ENCODE assay signal across 10 cellular contexts in genomic region chr7:28853150-28853549, GRCh38.
DNase-seq lines count a peak whose midpoint lies in the region; TF ChIP-seq lines count a peak whose summit lies in the region.
"Had no signal": no experiment of that assay in that cellular context is flagged by ENCODE, and none has a peak within 500 bp of the region (broad histone marks: within the 10 kb centered on the region; RNA-seq: fewer than 3 reads in every experiment).

No MANE protein-coding gene starts in this region.

- no peak overlapping the region for H3K4me3 ChIP-seq in NB4 (ENCODE audit: low read depth, low read length)
- peak overlapping the region in 43 of 59 donors; percentile 41 to 91 (median 73) for H3K4me3 ChIP-seq in dorsolateral prefrontal cortex
- peak overlapping the region in 1 of 2 donors; percentile 66 for H3K4me3 ChIP-seq in tibial artery

- no peaks in the 10 kb centered on the region for H3K9me3 ChIP-seq in tibial artery

- H3K4me3 Mint-ChIP-seq in progenitor cell of endocrine pancreas (ENCODE audit: low read depth): peak overlapping the region; percentile 82

- peaks cover 49% of the 10 kb centered on the region for H3K27me3 Mint-ChIP-seq in progenitor cell of endocrine pancreas

- H3K27ac ChIP-seq in dorsolateral prefrontal cortex: peak overlapping the region in 2 of 59 donors; percentile 59 to 77
- no peak overlapping the region for H3K27ac ChIP-seq in tibial artery

- peak; percentile 16 for DNase-seq in NCI-H2107 treated with DMSO at 0.1 percent for 48 hours (lab: John Stamatoyannopoulos, UW; ENCODE audit: unreplicated experiment)
- no peak for DNase-seq in NCI-H2107 (lab: John Stamatoyannopoulos, UW)
- DNase-seq in NB4 (ENCODE audit: low read depth): peak; percentile 15
- no peak for DNase-seq in dorsolateral prefrontal cortex
- no peak for DNase-seq in progenitor cell of endocrine pancreas (ENCODE audit: low spot score, unreplicated experiment)
- no peak for DNase-seq in DMS153 treated with DMSO at 0.1 percent for 48 hours (lab: John Stamatoyannopoulos, UW; ENCODE audit: unreplicated experiment)
- DNase-seq in tibial artery: no peak
- no peak for DNase-seq in stimulated activated naive CD4-positive, alpha-beta T cell treated with Interleukin-2 at 50 U/mL for 16 hours (lab: John Stamatoyannopoulos, UW)
- DNase-seq: amniotic stem cell, MM.1S had no signal

- no peak for TF ChIP-seq POLR2A in NB4 (IDR thresholded peaks at IDR 0.05; ENCODE audit: extremely low read depth, insufficient read length)

- no peak overlapping the region for H3K27ac Mint-ChIP-seq in progenitor cell of endocrine pancreas

- intact Hi-C loops in dorsolateral prefrontal cortex (cut with DNase I): loop anchor here (5.0 to 10.0 kb wide), 7 partner anchors 96 to 548 kb away; no protein-coding TSS in a partner anchor
- intact Hi-C loops in tibial artery (cut with DNase I; ENCODE audit: low total_unique reads): loop anchor here (10.0 kb wide), 3 partner anchors 238 to 558 kb away; no protein-coding TSS in a partner anchor

- peaks cover 0 to 12% (median 9%) of the 10 kb centered on the region in 4 donors for H3K4me1 ChIP-seq in tibial artery

- H3K4me1 Mint-ChIP-seq in progenitor cell of endocrine pancreas (ENCODE audit: low read depth): no peaks in the 10 kb centered on the region

- no peaks in the 10 kb centered on the region for H3K36me3 Mint-ChIP-seq in progenitor cell of endocrine pancreas (ENCODE audit: insufficient read depth)

- no peak for TF ChIP-seq CTCF in NB4 (IDR thresholded peaks at IDR 0.05; ENCODE audit: low read depth, low read length)
- no peak for TF ChIP-seq CTCF in dorsolateral prefrontal cortex (IDR thresholded peaks at IDR 0.05 in 54 of 56, conservative IDR thresholded peaks at IDR 0.05 in 2 of 56; ENCODE audit: low read depth in 1 of 56, partially characterized antibody in 56 of 56)
- TF ChIP-seq CTCF in progenitor cell of endocrine pancreas (IDR thresholded peaks at IDR 0.05; ENCODE audit: unreplicated experiment): no peak
- TF ChIP-seq CTCF in tibial artery (IDR thresholded peaks at IDR 0.05): no peak

- H3K9me3 Mint-ChIP-seq in progenitor cell of endocrine pancreas (ENCODE audit: low read depth): no peaks in the 10 kb centered on the region

- no peaks in the 10 kb centered on the region for H3K36me3 ChIP-seq in tibial artery

- peaks cover 0 to 10% (median 0%) of the 10 kb centered on the region in 45 donors for H3K27me3 ChIP-seq in dorsolateral prefrontal cortex
- peaks cover 0 to 13% of the 10 kb centered on the region in 2 donors for H3K27me3 ChIP-seq in tibial artery

Comparison
In these comparisons a context has a peak if more than half of its experiments do, and no peak if none do; other contexts are left out.
1. DNase-seq: peak in NCI-H2107 treated with DMSO at 0.1 percent for 48 hours (single experiment) and NB4 (single experiment); none in NCI-H2107 (single experiment), dorsolateral prefrontal cortex (0 of 10), progenitor cell of endocrine pancreas (single experiment), DMS153 treated with DMSO at 0.1 percent for 48 hours (single experiment), tibial artery (0 of 2) and stimulated activated naive CD4-positive, alpha-beta T cell treated with Interleukin-2 at 50 U/mL for 16 hours (single experiment).